ENCODE assay signal across 15 cellular contexts in the genomic region with DNA sequence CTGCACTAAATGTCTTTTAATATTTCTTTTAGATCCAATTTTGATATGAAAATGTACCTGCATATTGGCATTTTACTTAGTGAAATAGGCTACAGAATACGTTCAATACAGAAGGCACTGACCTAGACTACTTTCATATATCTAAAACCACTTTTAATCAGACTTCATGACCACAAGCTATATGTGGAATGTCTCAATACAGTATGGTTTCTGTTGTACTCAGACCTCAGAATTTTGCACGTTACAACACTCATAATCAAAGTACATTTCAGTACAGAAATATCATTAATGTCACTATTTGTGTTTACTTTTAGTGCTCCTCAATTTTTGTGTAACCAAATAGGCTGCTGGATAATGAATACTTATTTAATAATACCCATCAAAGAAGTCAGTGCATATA.
DNase-seq lines count a peak whose midpoint lies in the region; ATAC-seq and TF ChIP-seq lines count a peak whose summit lies in the region.
"Had no signal": no experiment of that assay in that cellular context is flagged by ENCODE, and none has a peak within 500 bp of the region (broad histone marks: within the 10 kb centered on the region; RNA-seq: fewer than 3 reads in every experiment).

No MANE protein-coding gene starts in this region.

- TF ChIP-seq CTCF in GM12865 (IDR thresholded peaks at IDR 0.05; ENCODE audit: insufficient read depth, low read depth, low read length, missing control alignments), result no peak

- ATAC-seq in GM19328 (IDR thresholded peaks at IDR 0.05; ENCODE audit: unreplicated experiment) (peak; percentile 59), HG02678 (IDR thresholded peaks at IDR 0.05; ENCODE audit: unreplicated experiment) (peak; percentile 82), HG03354 (IDR thresholded peaks at IDR 0.05; ENCODE audit: poor library complexity, severe bottlenecking, unreplicated experiment) (peak; percentile 75), HG03039 (IDR thresholded peaks at IDR 0.05; ENCODE audit: unreplicated experiment) (no peak)
- ATAC-seq: T-cell had no signal

- DNase-seq in GM12865 (ENCODE audit: low read depth) (peak; percentile 62), GOT3 (lab: John Stamatoyannopoulos, UW) (no peak), D341Med (ENCODE audit: low spot score) (no peak), SKM-1 treated with dmso at 0.1 percent for 144 hours (lab: John Stamatoyannopoulos, UW; ENCODE audit: unreplicated experiment) (no peak)
- DNase-seq: activated CD4-positive, CD25-positive, alpha-beta regulatory T cell treated with anti-CD3 and anti-CD28 coated beads, Interleukin-2, amount 50 U/mL, for 72 hours; activated T-cell treated with anti-CD3 and anti-CD28 coated beads, Interleukin-2, amount 50 U/mL, for 1 hour; head of caudate nucleus; PC-9; T-cell; upper lobe of left lung had no signal

- H3K4me3 ChIP-seq in GM12865 (ENCODE audit: low read depth, low read length), result no peak overlapping the region
- H3K4me3 ChIP-seq: PC-9, prostate gland, upper lobe of left lung had no signal
